ENCODE assay signal across 19 cellular contexts in genomic region chr1:23120383-23120782, GRCh38. TPM values are rescaled to one million over a fixed set of nuclear protein-coding genes. Genes with fewer than 3 reads are reported as not detected.
DNase-seq lines count a peak whose midpoint lies in the region; ATAC-seq lines count a peak whose summit lies in the region.
"Had no signal": no experiment of that assay in that cellular context is flagged by ENCODE, and none has a peak within 500 bp of the region (broad histone marks: within the 10 kb centered on the region; RNA-seq: fewer than 3 reads in every experiment).

No MANE protein-coding gene starts in this region.

- WGBS in trophoblast cell (ENCODE audit: extremely low coverage, insufficient coverage, insufficient read length), result no CpG with 5 or more reads among the region's 3 CpGs

- no peak overlapping the region for H2AK5ac ChIP-seq in trophoblast cell (ENCODE audit: low read length)

- H4K91ac ChIP-seq in trophoblast cell (ENCODE audit: low read depth, low read length), result no peak overlapping the region

- H3K4me3 ChIP-seq in CD8-positive, alpha-beta memory T cell (ENCODE audit: low read length), result no peak overlapping the region
- no peak overlapping the region for H3K4me3 ChIP-seq in trophoblast cell (ENCODE audit: low read depth, low read length)
- H3K4me3 ChIP-seq: GM12878 had no signal

- H3K79me1 ChIP-seq in trophoblast cell (ENCODE audit: low read length), result no peaks in the 10 kb centered on the region

- no peak overlapping the region for H2BK5ac ChIP-seq in trophoblast cell (ENCODE audit: low read depth, low read length, poor library complexity)

- no peak overlapping the region for H3K9ac ChIP-seq in trophoblast cell (ENCODE audit: low read length)

- POLR2A ChIA-PET in activated CD4-positive, alpha-beta memory T cell treated with anti-CD3 and anti-CD28 coated beads, Interleukin-2, amount 10 ng/mL, durations not matched to agents 7 days and 5 days (lab: Charles Lee), result interaction anchor here (0.6 to 2.5 kb wide), 6 partner anchors 11 to 571 kb away, joined by 3 to 28 read pairs (median 6); partner anchors contain the start of genes LUZP1 and RPL11
- POLR2A ChIA-PET in activated CD4-positive, alpha-beta memory T cell treated with anti-CD3 and anti-CD28 coated beads for 36 hours (lab: Charles Lee), result interaction anchor here (2.4 kb wide), 1 partner anchor 10 kb away, joined by 11 read pairs; no protein-coding TSS in a partner anchor
- POLR2A ChIA-PET in CD8-positive, alpha-beta memory T cell (lab: Charles Lee), result interaction anchor here (1.4 to 1.9 kb wide), 2 partner anchors 18 to 20 kb away, joined by 7 to 10 read pairs; no protein-coding TSS in a partner anchor

- no peak overlapping the region for H3K23ac ChIP-seq in trophoblast cell (ENCODE audit: low read length)

- H2BK12ac ChIP-seq in trophoblast cell (ENCODE audit: low read length), result no peak overlapping the region

- H3K27me3 ChIP-seq in CD8-positive, alpha-beta memory T cell (ENCODE audit: insufficient read depth, low read length, poor library complexity, severe bottlenecking), result no peaks in the 10 kb centered on the region
- H3K27me3 ChIP-seq in trophoblast cell (ENCODE audit: insufficient read depth, low read length), result no peaks in the 10 kb centered on the region

- H3K9me3 ChIP-seq in CD8-positive, alpha-beta memory T cell (ENCODE audit: low read length), result no peaks in the 10 kb centered on the region
- no peaks in the 10 kb centered on the region for H3K9me3 ChIP-seq in trophoblast cell (ENCODE audit: insufficient read depth, low read depth, low read length)

- no peak for DNase-seq in activated CD4-positive, alpha-beta memory T cell treated with anti-CD3 and anti-CD28 coated beads, Interleukin-2, amount 10 ng/mL, durations not matched to agents 7 days and 5 days
- DNase-seq in activated CD4-positive, alpha-beta memory T cell treated with anti-CD3 and anti-CD28 coated beads for 36 hours, result no peak
- no peak for DNase-seq in CD8-positive, alpha-beta memory T cell
- DNase-seq in trophoblast cell, result no peak
- no peak for DNase-seq in inferior parietal cortex (ENCODE audit: extremely low spot score)
- DNase-seq in occipital lobe (lab: John Stamatoyannopoulos, UW), result no peak
- DNase-seq: C1 segment of cervical spinal cord, DMS79, H9, IMR-90, MV-4-11, NCI-H1417 treated with DMSO at 0.1 percent for 48 hours, NCI-H2029, NCI-H2171 treated with DMSO at 0.1 percent for 48 hours, SIG-M5 had no signal

- H3K4me2 ChIP-seq in trophoblast cell (ENCODE audit: low read length), result no peak overlapping the region

- intact Hi-C loops in activated CD4-positive, alpha-beta memory T cell treated with anti-CD3 and anti-CD28 coated beads for 36 hours (cut with micrococcal nuclease), result no loop called here
- intact Hi-C loops in dendritic cell treated with granulocyte-macrophage colony-stimulating factor and Interleukin-4, amounts not matched to agents 40 ng/mL and 50 ng/mL, for 4 days (cut with micrococcal nuclease), result no loop called here

- H3K36me3 ChIP-seq in CD8-positive, alpha-beta memory T cell (ENCODE audit: insufficient read depth, low read length), result no peaks in the 10 kb centered on the region
- peaks cover 0 to 3% of the 10 kb centered on the region in 2 experiments for H3K36me3 ChIP-seq in trophoblast cell (ENCODE audit: control insufficient read depth in 1 of 2, insufficient read depth in 2 of 2, low read length in 2 of 2)

- H3K4me1 ChIP-seq in CD8-positive, alpha-beta memory T cell (ENCODE audit: insufficient read depth, low read length), result peaks cover 45% of the 10 kb centered on the region
- peaks cover 2 to 12% of the 10 kb centered on the region in 2 experiments for H3K4me1 ChIP-seq in trophoblast cell (ENCODE audit: control insufficient read depth in 1 of 2, insufficient read depth in 2 of 2, low read length in 2 of 2)

- H3K36me3 Mint-ChIP-seq in activated CD4-positive, alpha-beta memory T cell treated with anti-CD3 and anti-CD28 coated beads, Interleukin-2, amount 10 ng/mL, durations not matched to agents 7 days and 5 days (ENCODE audit: low read depth), result no peaks in the 10 kb centered on the region
- no peaks in the 10 kb centered on the region for H3K36me3 Mint-ChIP-seq in activated CD4-positive, alpha-beta memory T cell treated with anti-CD3 and anti-CD28 coated beads for 36 hours
- H3K36me3 Mint-ChIP-seq in CD8-positive, alpha-beta memory T cell, result peaks cover 0 to 3% (median 0%) of the 10 kb centered on the region in 3 donors
- H3K36me3 Mint-ChIP-seq in dendritic cell treated with granulocyte-macrophage colony-stimulating factor and Interleukin-4, amounts not matched to agents 40 ng/mL and 50 ng/mL, for 4 days (ENCODE audit: low read depth), result no peaks in the 10 kb centered on the region

- peaks cover 58% of the 10 kb centered on the region for H3K4me1 Mint-ChIP-seq in activated CD4-positive, alpha-beta memory T cell treated with anti-CD3 and anti-CD28 coated beads, Interleukin-2, amount 10 ng/mL, durations not matched to agents 7 days and 5 days
- H3K4me1 Mint-ChIP-seq in activated CD4-positive, alpha-beta memory T cell treated with anti-CD3 and anti-CD28 coated beads for 36 hours (ENCODE audit: low read depth), result peaks cover 63% of the 10 kb centered on the region
- peaks cover 54 to 78% (median 71%) of the 10 kb centered on the region in 3 donors for H3K4me1 Mint-ChIP-seq in CD8-positive, alpha-beta memory T cell
- H3K4me1 Mint-ChIP-seq in dendritic cell treated with granulocyte-macrophage colony-stimulating factor and Interleukin-4, amounts not matched to agents 40 ng/mL and 50 ng/mL, for 4 days (ENCODE audit: low read depth), result peaks cover 56% of the 10 kb centered on the region

- H3K14ac ChIP-seq in trophoblast cell (ENCODE audit: low read length), result no peak overlapping the region

- H2BK120ac ChIP-seq in trophoblast cell (ENCODE audit: insufficient read depth, low read length, poor library complexity), result no peak overlapping the region

- no peaks in the 10 kb centered on the region for H3K27me3 Mint-ChIP-seq in activated CD4-positive, alpha-beta memory T cell treated with anti-CD3 and anti-CD28 coated beads, Interleukin-2, amount 10 ng/mL, durations not matched to agents 7 days and 5 days
- no peaks in the 10 kb centered on the region for H3K27me3 Mint-ChIP-seq in activated CD4-positive, alpha-beta memory T cell treated with anti-CD3 and anti-CD28 coated beads for 36 hours
- peaks cover 0 to 3% of the 10 kb centered on the region in 2 donors for H3K27me3 Mint-ChIP-seq in CD8-positive, alpha-beta memory T cell
- no peaks in the 10 kb centered on the region for H3K27me3 Mint-ChIP-seq in dendritic cell treated with granulocyte-macrophage colony-stimulating factor and Interleukin-4, amounts not matched to agents 40 ng/mL and 50 ng/mL, for 4 days

- H3K4ac ChIP-seq in trophoblast cell (ENCODE audit: low read depth, low read length), result peak overlapping the region; percentile 91

- peak overlapping the region; percentile 88 for H3K27ac ChIP-seq in CD8-positive, alpha-beta memory T cell (ENCODE audit: low read depth, low read length)
- H3K27ac ChIP-seq in trophoblast cell (ENCODE audit: low read depth, low read length), result no peak overlapping the region
- H3K27ac ChIP-seq: 22Rv1 had no signal

- no peak overlapping the region for H3K18ac ChIP-seq in trophoblast cell (ENCODE audit: low read length)

- peak overlapping the region; percentile 38 for H3K27ac Mint-ChIP-seq in activated CD4-positive, alpha-beta memory T cell treated with anti-CD3 and anti-CD28 coated beads, Interleukin-2, amount 10 ng/mL, durations not matched to agents 7 days and 5 days
- H3K27ac Mint-ChIP-seq in activated CD4-positive, alpha-beta memory T cell treated with anti-CD3 and anti-CD28 coated beads for 36 hours, result no peak overlapping the region
- H3K27ac Mint-ChIP-seq in CD8-positive, alpha-beta memory T cell, result peak overlapping the region in 7 of 8 donors; percentile 24 to 99 (median 84)
- H3K27ac Mint-ChIP-seq in dendritic cell treated with granulocyte-macrophage colony-stimulating factor and Interleukin-4, amounts not matched to agents 40 ng/mL and 50 ng/mL, for 4 days, result peak overlapping the region; percentile 65

- H4K8ac ChIP-seq in trophoblast cell (ENCODE audit: low read depth, low read length), result no peak overlapping the region

- H3K9me3 Mint-ChIP-seq in activated CD4-positive, alpha-beta memory T cell treated with anti-CD3 and anti-CD28 coated beads, Interleukin-2, amount 10 ng/mL, durations not matched to agents 7 days and 5 days, result no peaks in the 10 kb centered on the region
- H3K9me3 Mint-ChIP-seq in activated CD4-positive, alpha-beta memory T cell treated with anti-CD3 and anti-CD28 coated beads for 36 hours, result no peaks in the 10 kb centered on the region
- no peaks in the 10 kb centered on the region for H3K9me3 Mint-ChIP-seq in CD8-positive, alpha-beta memory T cell
- H3K9me3 Mint-ChIP-seq in dendritic cell treated with granulocyte-macrophage colony-stimulating factor and Interleukin-4, amounts not matched to agents 40 ng/mL and 50 ng/mL, for 4 days, result no peaks in the 10 kb centered on the region
- H3K9me3 Mint-ChIP-seq: H9 had no signal

- no peak for ATAC-seq in HG02610 (IDR thresholded peaks at IDR 0.05; ENCODE audit: unreplicated experiment)
- ATAC-seq: GM12878 had no signal

- no peak overlapping the region for H2AFZ ChIP-seq in trophoblast cell (ENCODE audit: insufficient read depth, low read length, poor library complexity)

- no peak overlapping the region for H3K4me3 Mint-ChIP-seq in activated CD4-positive, alpha-beta memory T cell treated with anti-CD3 and anti-CD28 coated beads, Interleukin-2, amount 10 ng/mL, durations not matched to agents 7 days and 5 days
- no peak overlapping the region for H3K4me3 Mint-ChIP-seq in activated CD4-positive, alpha-beta memory T cell treated with anti-CD3 and anti-CD28 coated beads for 36 hours
- peak overlapping the region in 2 of 7 donors; percentile 23 to 54 for H3K4me3 Mint-ChIP-seq in CD8-positive, alpha-beta memory T cell
- H3K4me3 Mint-ChIP-seq in dendritic cell treated with granulocyte-macrophage colony-stimulating factor and Interleukin-4, amounts not matched to agents 40 ng/mL and 50 ng/mL, for 4 days, result no peak overlapping the region
- H3K4me3 Mint-ChIP-seq: H9 had no signal

- H4K12ac ChIP-seq in trophoblast cell (ENCODE audit: low read depth, low read length), result no peak overlapping the region

- CTCF ChIA-PET in activated CD4-positive, alpha-beta memory T cell treated with anti-CD3 and anti-CD28 coated beads, Interleukin-2, amount 10 ng/mL, durations not matched to agents 7 days and 5 days (lab: Charles Lee), result interaction anchor here (0.8 to 4.1 kb wide), 5 partner anchors 9 to 64 kb away, joined by 3 to 21 read pairs (median 16); no protein-coding TSS in a partner anchor
- CTCF ChIA-PET in activated CD4-positive, alpha-beta memory T cell treated with anti-CD3 and anti-CD28 coated beads for 36 hours (lab: Charles Lee), result interaction anchor here (0.7 to 5.4 kb wide), 5 partner anchors 18 to 63 kb away, joined by 3 to 34 read pairs (median 4); no protein-coding TSS in a partner anchor
- CTCF ChIA-PET in CD8-positive, alpha-beta memory T cell (lab: Charles Lee), result interaction anchor here (0.6 to 4.9 kb wide), 6 partner anchors 17 to 64 kb away, joined by 4 to 29 read pairs (median 9); no protein-coding TSS in a partner anchor

- peaks cover 11% of the 10 kb centered on the region for H3K79me2 ChIP-seq in trophoblast cell (ENCODE audit: control insufficient read depth, insufficient read depth, low read length, poor library complexity)

RNA-seq across cellular contexts. Expression of gene LUZP1, which starts 48.3 kb away (rescaled TPM):
- total RNA-seq in activated CD4-positive, alpha-beta memory T cell treated with anti-CD3 and anti-CD28 coated beads, Interleukin-2, amount 10 ng/mL, durations not matched to agents 7 days and 5 days, result 10 to 100 TPM; 19.4 to 21.8 TPM
- total RNA-seq in activated CD4-positive, alpha-beta memory T cell treated with anti-CD3 and anti-CD28 coated beads for 36 hours, result 10 to 100 TPM; 19.0 to 21.2 TPM
- 10 to 100 TPM; 19.5 to 19.6 TPM for total RNA-seq in CD8-positive, alpha-beta memory T cell
- 32.8 TPM for polyA plus RNA-seq in CD8-positive, alpha-beta memory T cell
- polyA plus RNA-seq in trophoblast cell (2013), result 38.6 TPM in 2 replicates
- 5.5 TPM for total RNA-seq in occipital lobe
